ENCODE assay signal across 8 cellular contexts in genomic region chr12:50167026-50167742, GRCh38. TPM values are rescaled to one million over a fixed set of nuclear protein-coding genes. Genes with fewer than 3 reads are reported as not detected.
DNase-seq lines count a peak whose midpoint lies in the region; ATAC-seq and TF ChIP-seq lines count a peak whose summit lies in the region.

A gene with protein sequence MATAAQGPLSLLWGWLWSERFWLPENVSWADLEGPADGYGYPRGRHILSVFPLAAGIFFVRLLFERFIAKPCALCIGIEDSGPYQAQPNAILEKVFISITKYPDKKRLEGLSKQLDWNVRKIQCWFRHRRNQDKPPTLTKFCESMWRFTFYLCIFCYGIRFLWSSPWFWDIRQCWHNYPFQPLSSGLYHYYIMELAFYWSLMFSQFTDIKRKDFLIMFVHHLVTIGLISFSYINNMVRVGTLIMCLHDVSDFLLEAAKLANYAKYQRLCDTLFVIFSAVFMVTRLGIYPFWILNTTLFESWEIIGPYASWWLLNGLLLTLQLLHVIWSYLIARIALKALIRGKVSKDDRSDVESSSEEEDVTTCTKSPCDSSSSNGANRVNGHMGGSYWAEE (minus strand): TSS chr12:50167369. CDS start chr12:50167297, 72 bp downstream.

- H2AFZ ChIP-seq in ACC112 (ENCODE audit: low read length, unreplicated experiment): peak within 1 kb of the TSS; percentile 60

- H3K36me3 ChIP-seq in ACC112 (ENCODE audit: insufficient read depth, low read length) (no peaks in the 10 kb centered on the region; the same call in 1 of the 2 replicates), breast epithelium (no peaks in the 10 kb centered on the region)

- DNase-seq in NCI-H2196 treated with DMSO at 0.1 percent for 48 hours (lab: John Stamatoyannopoulos, UW; ENCODE audit: unreplicated experiment) (peak; percentile 98), breast epithelium (ENCODE audit: low spot score in 2 of 2) (peak; percentile 99)

- H3K9me3 ChIP-seq in breast epithelium: no peaks in the 10 kb centered on the region
- H3K9me3 ChIP-seq in iPS-18c (ENCODE audit: control insufficient read depth, insufficient read depth, low read length): no peaks in the 10 kb centered on the region

- TF ChIP-seq POLR2A in breast epithelium (IDR thresholded peaks at IDR 0.05): peak; percentile 44

- H3K27ac ChIP-seq in ACC112 (ENCODE audit: low read depth, low read length): peak within 1 kb of the TSS; percentile 70
- H3K27ac ChIP-seq in VCaP: peak within 1 kb of the TSS; percentile 87
- H3K27ac ChIP-seq in breast epithelium: peak within 1 kb of the TSS; percentile 92 to 96
- H3K27ac ChIP-seq in skin epidermis: peak within 1 kb of the TSS; percentile 64 to 98 (median 91)

- H3K4me3 ChIP-seq in ACC112 (ENCODE audit: low read depth, low read length): peak within 1 kb of the TSS; percentile 87
- H3K4me3 ChIP-seq in breast epithelium: peak within 1 kb of the TSS; percentile 82 to 91 (median 89)
- peak within 1 kb of the TSS; percentile 83 for H3K4me3 ChIP-seq in iPS-18c (ENCODE audit: insufficient read depth, low read depth, low read length)
- peak within 1 kb of the TSS; percentile 59 to 95 (median 88) for H3K4me3 ChIP-seq in skin epidermis

- ATAC-seq in GM18870 (IDR thresholded peaks at IDR 0.05; ENCODE audit: unreplicated experiment): peak; percentile 94
- peak; percentile 96 for ATAC-seq in HG03135 (IDR thresholded peaks at IDR 0.05; ENCODE audit: unreplicated experiment)

- H3K79me2 ChIP-seq in ACC112 (ENCODE audit: control insufficient read depth, insufficient read depth, low read length, unreplicated experiment): peaks cover 37% of the 10 kb centered on the region

- peak; percentile 10; the same call in 1 of the 2 replicates for TF ChIP-seq CTCF in VCaP (conservative IDR thresholded peaks at IDR 0.05)
- TF ChIP-seq CTCF in breast epithelium (IDR thresholded peaks at IDR 0.05): peak; percentile 43 to 69 (median 55)

- intact Hi-C loops in breast epithelium (cut with DNase I; ENCODE audit: low total_unique reads): no loop called here

- H3K4me1 ChIP-seq in ACC112 (ENCODE audit: control insufficient read depth, insufficient read depth, low read length, unreplicated experiment): peaks cover 8% of the 10 kb centered on the region
- H3K4me1 ChIP-seq in breast epithelium: no peaks in the 10 kb centered on the region

- H3K27me3 ChIP-seq in ACC112 (ENCODE audit: insufficient read depth, low read length) (no peaks in the 10 kb centered on the region), breast epithelium (no peaks in the 10 kb centered on the region)

RNA-seq across cellular contexts. Expression of the gene that starts here (rescaled TPM):
- 10 to 100 TPM; 25.0 to 40.1 (median 32.4) TPM for total RNA-seq in breast epithelium

Comparison
In these comparisons a context has a peak if more than half of its experiments do, and no peak if none do; other contexts are left out.
1. Peak in every context shown above with its lines: DNase-seq, ATAC-seq, H3K4me3 ChIP-seq and H3K27ac ChIP-seq.